Comparison of ENCODE assay signal across 8 cellular contexts in the genomic region with DNA sequence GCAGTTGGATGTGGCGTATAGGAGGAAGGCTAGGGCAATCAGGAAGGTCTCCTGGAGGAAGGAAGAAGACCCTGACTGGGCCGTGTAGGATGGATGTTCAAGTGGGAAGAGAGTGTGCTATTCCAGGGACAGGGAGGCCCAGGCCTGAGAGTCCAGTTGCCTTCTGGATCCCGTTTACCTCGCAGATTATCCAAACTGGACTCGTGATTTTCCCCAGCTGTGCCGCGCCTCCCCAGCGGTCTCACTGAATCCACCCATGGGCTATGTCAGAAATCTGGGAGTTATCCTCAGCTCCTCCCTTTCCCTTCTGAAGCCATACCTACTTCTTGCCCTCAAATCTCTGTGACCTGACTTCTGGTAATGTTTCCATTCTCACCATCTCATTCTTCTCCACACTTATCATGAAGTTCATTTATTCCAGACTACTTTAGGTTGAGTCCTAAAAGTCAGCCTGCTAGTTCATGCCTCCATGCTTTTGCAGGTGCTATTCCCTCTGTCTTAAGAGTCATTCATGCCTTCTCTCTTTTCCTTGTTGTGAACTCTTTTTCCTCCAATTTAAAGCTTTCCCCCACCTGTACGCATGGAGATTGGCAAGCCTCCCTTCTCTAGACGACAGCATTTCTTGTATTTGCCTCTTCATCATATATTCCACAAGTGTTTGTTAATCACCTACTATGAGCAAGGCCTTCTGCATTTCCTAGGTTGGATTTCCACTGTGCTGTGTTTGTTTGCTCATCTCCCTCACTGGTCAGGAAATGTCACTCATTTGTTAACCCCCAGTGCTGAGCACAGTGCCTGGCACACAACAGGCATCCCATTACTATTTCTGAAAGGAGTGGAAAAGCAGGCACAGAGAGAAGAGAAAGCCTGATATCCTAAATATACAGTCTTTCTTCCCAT. TPM values are rescaled to one million over a fixed set of nuclear protein-coding genes. Genes with fewer than 3 reads are reported as not detected.
DNase-seq lines count a peak whose midpoint lies in the region; ATAC-seq, FAIRE-seq and TF ChIP-seq lines count a peak whose summit lies in the region.

No MANE protein-coding gene starts in this region.

- H3K9me3 ChIP-seq in HCT116 (ENCODE audit: control insufficient read depth in 1 of 2, insufficient read depth in 1 of 2, low read depth in 1 of 2, low read length in 2 of 2): no peaks in the 10 kb centered on the region
- H3K9me3 ChIP-seq in keratinocyte (ENCODE audit: control insufficient read depth, low read depth, low read length): no peaks in the 10 kb centered on the region
- H3K9me3 ChIP-seq in testis: no peaks in the 10 kb centered on the region

- no peak for FAIRE-seq in keratinocyte (lab: Jason Lieb, UNC)

- in situ Hi-C loops in astrocyte of the cerebellum (cut with HindIII; ENCODE audit: low sequenced_read_pairs): no loop called here

- dilution Hi-C loops in keratinocyte (cut with MboI; ENCODE audit: extremely low pct_ligation_motif_present, low sequenced_read_pairs): no loop called here

- DNase-seq in HCT116 (ENCODE audit: low read depth, low spot score) (no peak), astrocyte of the cerebellum (ENCODE audit: low read depth) (no peak), keratinocyte (ENCODE audit: low read depth, low spot score) (no peak), testis (peak; percentile 49), DMS 273 treated with DMSO at 0.1 percent for 48 hours (lab: John Stamatoyannopoulos, UW) (no peak), iPS-NIHi11 (ENCODE audit: low spot score) (no peak), GM10266 (ENCODE audit: extremely low spot score) (no peak)
- DNase-seq in activated naive CD4-positive, alpha-beta T cell treated with anti-CD3 and anti-CD28 coated beads, Interleukin-2, amount 10 ng/mL, durations not matched to agents 7 days and 5 days: no peak

- H3K79me2 ChIP-seq in HCT116 (ENCODE audit: insufficient read depth, low read length) (peaks cover 61% of the 10 kb centered on the region), keratinocyte (ENCODE audit: control insufficient read depth, insufficient read depth, low read length) (peaks cover 56% of the 10 kb centered on the region)

- H3K4me1 ChIP-seq in HCT116 (ENCODE audit: control insufficient read depth in 1 of 2, insufficient read depth in 2 of 2, low read length in 2 of 2) (peaks cover 32 to 52% of the 10 kb centered on the region in 2 experiments), keratinocyte (ENCODE audit: control insufficient read depth, extremely low read depth, insufficient read depth, low read length) (peaks cover 72% of the 10 kb centered on the region), testis (peaks cover 48% of the 10 kb centered on the region)

- H3K4me3 ChIP-seq in HCT116 (replicated peaks in 1 of 2; ENCODE audit: low read depth in 1 of 2, low read length in 2 of 2) (peak overlapping the region; percentile 93 to 97), astrocyte of the cerebellum (ENCODE audit: low read depth, low read length) (peak overlapping the region; percentile 93), keratinocyte (ENCODE audit: control insufficient read depth in 2 of 3, extremely low read depth in 1 of 3, insufficient read depth in 2 of 3, low read depth in 1 of 3, low read length in 3 of 3) (peak overlapping the region; percentile 65 to 92 (median 80)), testis (peak overlapping the region; percentile 87 to 97)

- ATAC-seq in HCT116: 0 out of 2 replicates have a peak, but pooled peaks have one; percentile 6

- H3K27ac ChIP-seq in HCT116 (ENCODE audit: low read depth, low read length) (peak overlapping the region; percentile 71), keratinocyte (ENCODE audit: control insufficient read depth, insufficient read depth, low read length) (peak overlapping the region; percentile 99), testis (peak overlapping the region; percentile 99 to 100)

- peak overlapping the region; percentile 94 for H3K4me2 ChIP-seq in HCT116 (ENCODE audit: low read length)
- peak overlapping the region; percentile 96 for H3K4me2 ChIP-seq in keratinocyte (ENCODE audit: control insufficient read depth, extremely low read depth, insufficient read depth, low read depth, low read length)

- CTCF ChIA-PET in HCT116 (lab: Charles Lee): no interaction called here
- CTCF ChIA-PET in activated naive CD4-positive, alpha-beta T cell treated with anti-CD3 and anti-CD28 coated beads, Interleukin-2, amount 10 ng/mL, durations not matched to agents 7 days and 5 days (lab: Charles Lee): interaction anchor here (0.6 to 2.2 kb wide), 4 partner anchors 12 to 169 kb away, joined by 3 to 8 read pairs (median 3); no protein-coding TSS in a partner anchor

- TF ChIP-seq CTCF in HCT116 (IDR thresholded peaks at IDR 0.05 in 2 of 3, conservative IDR thresholded peaks at IDR 0.05 in 1 of 3; ENCODE audit: borderline replicate concordance in 1 of 3, insufficient read depth in 1 of 3, low read depth in 2 of 3, low read length in 2 of 3): no peak
- no peak for TF ChIP-seq CTCF in astrocyte of the cerebellum (IDR thresholded peaks at IDR 0.05; ENCODE audit: low read depth, low read length, missing control alignments)
- no peak for TF ChIP-seq CTCF in keratinocyte (optimal IDR thresholded peaks at IDR 0.05 in 1 of 3, IDR thresholded peaks at IDR 0.05 in 1 of 3, conservative IDR thresholded peaks at IDR 0.05 in 1 of 3; ENCODE audit: extremely low read depth in 1 of 3, insufficient read depth in 2 of 3, low read length in 3 of 3)
- no peak for TF ChIP-seq CTCF in testis (IDR thresholded peaks at IDR 0.05)
- no peak for TF ChIP-seq CTCF in GM10266 (IDR thresholded peaks at IDR 0.05; ENCODE audit: control insufficient read depth, insufficient read depth, low read depth, missing control alignments)

- no peaks in the 10 kb centered on the region for H3K36me3 ChIP-seq in HCT116 (ENCODE audit: control insufficient read depth in 1 of 2, insufficient read depth in 2 of 2, low read length in 2 of 2)
- H3K36me3 ChIP-seq in keratinocyte (ENCODE audit: control insufficient read depth in 2 of 2, extremely low read depth in 1 of 2, insufficient read depth in 2 of 2, low read length in 2 of 2): no peaks in the 10 kb centered on the region
- H3K36me3 ChIP-seq in testis (ENCODE audit: low read depth, missing control alignments): no peaks in the 10 kb centered on the region

- H3K9me3 Mint-ChIP-seq in activated naive CD4-positive, alpha-beta T cell treated with anti-CD3 and anti-CD28 coated beads, Interleukin-2, amount 10 ng/mL, durations not matched to agents 7 days and 5 days: no peaks in the 10 kb centered on the region

- H3K27me3 ChIP-seq in HCT116 (ENCODE audit: insufficient read depth, low read length) (no peaks in the 10 kb centered on the region), keratinocyte (ENCODE audit: control insufficient read depth, extremely low read depth, insufficient read depth, low read length) (no peaks in the 10 kb centered on the region), testis (no peaks in the 10 kb centered on the region)

- no peak overlapping the region for H3K27ac Mint-ChIP-seq in activated naive CD4-positive, alpha-beta T cell treated with anti-CD3 and anti-CD28 coated beads, Interleukin-2, amount 10 ng/mL, durations not matched to agents 7 days and 5 days

- peaks cover 2% of the 10 kb centered on the region for H3K9me1 ChIP-seq in keratinocyte (ENCODE audit: control insufficient read depth, extremely low read depth, insufficient read depth, low read length)

- H3K9ac ChIP-seq in HCT116 (ENCODE audit: low read length) (peak overlapping the region; percentile 99), keratinocyte (ENCODE audit: control insufficient read depth, extremely low read depth, insufficient read depth, low read length) (peak overlapping the region; percentile 100)

- peaks cover 16% of the 10 kb centered on the region for H3K36me3 Mint-ChIP-seq in activated naive CD4-positive, alpha-beta T cell treated with anti-CD3 and anti-CD28 coated beads, Interleukin-2, amount 10 ng/mL, durations not matched to agents 7 days and 5 days

- TF ChIP-seq RAD21 in HCT116 (IDR thresholded peaks at IDR 0.05; ENCODE audit: low read depth): no peak

- POLR2A ChIA-PET in HCT116 (lab: Charles Lee): no interaction called here

- no peak overlapping the region for H3K4me3 Mint-ChIP-seq in activated naive CD4-positive, alpha-beta T cell treated with anti-CD3 and anti-CD28 coated beads, Interleukin-2, amount 10 ng/mL, durations not matched to agents 7 days and 5 days

- no peaks in the 10 kb centered on the region for H3K27me3 Mint-ChIP-seq in activated naive CD4-positive, alpha-beta T cell treated with anti-CD3 and anti-CD28 coated beads, Interleukin-2, amount 10 ng/mL, durations not matched to agents 7 days and 5 days

- 19 to 20% methylated on average over 10 of the region's 10 CpGs for WGBS in testis, 2 donors

- H3K4me1 Mint-ChIP-seq in activated naive CD4-positive, alpha-beta T cell treated with anti-CD3 and anti-CD28 coated beads, Interleukin-2, amount 10 ng/mL, durations not matched to agents 7 days and 5 days: peaks cover 28% of the 10 kb centered on the region

- H4K20me1 ChIP-seq in HCT116 (ENCODE audit: insufficient read depth) (no peaks in the 10 kb centered on the region), keratinocyte (ENCODE audit: control insufficient read depth, extremely low read depth, insufficient read depth, low read length) (no peaks in the 10 kb centered on the region)

- RAD21 ChIA-PET in HCT116 (lab: Charles Lee; ENCODE audit: low non-redundant PET in 1 of 2, low total read pairs in 2 of 2, uncharacterized antibody in 2 of 2, unreplicated experiment in 2 of 2): no interaction called here

- TF ChIP-seq POLR2A in HCT116 (IDR thresholded peaks at IDR 0.05; ENCODE audit: borderline replicate concordance, extremely low read depth, insufficient read depth, insufficient read length) (no peak), testis (IDR thresholded peaks at IDR 0.05) (no peak)

- H2AFZ ChIP-seq in HCT116 (ENCODE audit: low read depth, low read length, poor library complexity, severe bottlenecking): no peak overlapping the region
- H2AFZ ChIP-seq in keratinocyte (ENCODE audit: control insufficient read depth, low read length): no peak overlapping the region

- no TSS peak for BruUV-seq in HCT116 (replicated peaks; lab: Mats Ljungman, UMichigan)

- intact Hi-C loops in HCT116 (cut with micrococcal nuclease): loop anchor here (5.0 kb wide), 2 partner anchors 66 to 141 kb away; a partner anchor contains a TSS
- intact Hi-C loops in testis (cut with DNase I; ENCODE audit: low total_unique reads): loop anchor here (5.0 kb wide), 1 partner anchor 66 kb away; a partner anchor contains a TSS

- no peaks in the 10 kb centered on the region for H3K9me2 ChIP-seq in HCT116 (ENCODE audit: insufficient read depth)

RNA-seq across cellular contexts. Expression of a gene that starts 2.7 kb away (rescaled TPM):
- 3.4 TPM for total RNA-seq in HCT116 (2021; ENCODE audit: unreplicated experiment)
- 3.0 and 3.9 TPM in 2 replicates for polyA plus RNA-seq in HCT116 (2012)
- 27.8 to 78.9 TPM (median 36.0 TPM) in 3 replicates for polyA plus RNA-seq in keratinocyte
- 169 TPM for polyA plus RNA-seq in keratinocyte (2011; ENCODE audit: low read depth)
- polyA plus RNA-seq in keratinocyte (2011; cell fraction: cytosol; rRNA removed): 35.5 and 51.1 TPM in 2 replicates
- 75.7 and 82.7 TPM in 2 replicates for polyA plus RNA-seq in keratinocyte (2011; cell fraction: nucleus; rRNA removed)
- 22.3 and 259 TPM in 2 replicates for polyA plus RNA-seq in keratinocyte (2012; ENCODE audit: low replicate concordance)
- 7.2 to 26.4 TPM (median 15.1 TPM) in 3 replicates for polyA minus RNA-seq in keratinocyte
- 35.1 TPM for polyA minus RNA-seq in keratinocyte (2011; cell fraction: cytosol; rRNA and poly(A)+ RNA removed)
- 30.1 and 36.9 TPM in 2 replicates for polyA minus RNA-seq in keratinocyte (2011; cell fraction: nucleus; rRNA and poly(A)+ RNA removed)
- total RNA-seq in testis: 1 to 10 TPM; 5.5 to 6.4 TPM
- polyA plus RNA-seq in testis (ENCODE audit: insufficient read depth, low read depth, low replicate concordance): 10.9 TPM
